In the genomic region with DNA sequence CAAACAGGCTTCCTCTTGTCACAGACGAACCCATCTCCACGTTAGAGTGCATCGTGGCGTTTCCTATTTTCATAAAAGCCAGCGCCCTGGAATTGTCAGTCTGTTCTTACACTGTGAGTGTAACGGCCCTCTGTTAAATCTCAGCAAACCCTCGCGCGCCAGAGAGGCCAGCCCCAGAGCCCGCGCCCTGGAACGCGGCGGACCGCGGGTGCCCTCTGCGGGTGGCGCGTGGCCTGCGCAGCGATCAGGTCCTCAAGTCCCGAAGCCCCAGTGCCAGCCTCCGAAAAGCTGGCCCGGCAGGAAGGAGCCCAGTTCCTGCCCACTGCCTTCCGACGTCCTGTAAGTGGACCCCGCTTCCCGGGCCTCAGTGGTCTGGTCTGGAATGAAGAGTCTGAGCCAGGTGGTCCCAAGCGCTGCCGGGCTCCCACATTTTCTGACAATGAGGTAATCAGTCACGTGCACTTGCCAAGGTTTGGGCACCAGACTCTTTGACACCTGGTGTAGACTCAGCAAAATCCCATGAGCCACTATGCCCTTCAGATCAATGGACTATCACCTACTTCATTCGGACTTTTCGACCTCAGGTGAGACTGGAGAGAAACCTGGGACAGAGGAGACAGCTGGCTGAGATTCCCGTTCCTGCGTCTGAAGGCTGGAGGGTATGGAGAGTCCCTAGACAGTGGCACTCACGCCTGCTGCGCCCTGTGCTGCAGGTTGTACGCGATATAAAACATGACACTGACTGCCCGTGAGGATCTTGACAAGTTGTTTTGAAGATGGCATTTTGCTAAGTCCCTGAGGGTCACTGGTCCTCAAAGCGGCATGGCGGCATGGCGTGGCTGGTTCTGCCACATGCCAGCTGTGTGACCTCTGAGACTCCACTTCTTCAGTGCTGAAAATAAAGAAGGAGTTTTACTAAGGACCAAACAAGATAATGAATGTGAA, we compare ENCODE assay signal across 8 cellular contexts.
DNase-seq lines count a peak whose midpoint lies in the region; ATAC-seq and TF ChIP-seq lines count a peak whose summit lies in the region.

No MANE protein-coding gene starts in this region.

- H3K27ac Mint-ChIP-seq in activated naive CD8-positive, alpha-beta T cell: peak overlapping the region; percentile 11

- no peaks in the 10 kb centered on the region for H3K9me3 Mint-ChIP-seq in activated naive CD8-positive, alpha-beta T cell (ENCODE audit: low read depth)

- TF ChIP-seq CTCF in KMS-11 (conservative IDR thresholded peaks at IDR 0.05; ENCODE audit: low read depth, low read length) (peak; percentile 84), upper lobe of left lung (IDR thresholded peaks at IDR 0.05) (peak; percentile 88 to 95 (median 90))

- peaks cover 9% of the 10 kb centered on the region for H3K4me1 ChIP-seq in KMS-11 (ENCODE audit: low read depth, poor library complexity, severe bottlenecking)
- peaks cover 14 to 17% (median 17%) of the 10 kb centered on the region in 4 donors for H3K4me1 ChIP-seq in upper lobe of left lung

- peak overlapping the region; percentile 87 for H3K9ac ChIP-seq in KMS-11

- H3K4me1 Mint-ChIP-seq in activated naive CD8-positive, alpha-beta T cell (ENCODE audit: low read depth): peaks cover 11% of the 10 kb centered on the region

- H3K79me2 ChIP-seq in KMS-11 (ENCODE audit: insufficient read depth, low read depth): no peaks in the 10 kb centered on the region

- no peak for TF ChIP-seq EP300 in upper lobe of left lung (IDR thresholded peaks at IDR 0.05)

- H3K27me3 ChIP-seq in KMS-11 (ENCODE audit: insufficient read depth, low read depth): no peaks in the 10 kb centered on the region
- H3K27me3 ChIP-seq in upper lobe of left lung: peaks cover 0 to 5% (median 0%) of the 10 kb centered on the region in 4 donors

- no peaks in the 10 kb centered on the region for H4K20me1 ChIP-seq in KMS-11 (ENCODE audit: insufficient read depth)

- no peaks in the 10 kb centered on the region for H3K36me3 Mint-ChIP-seq in activated naive CD8-positive, alpha-beta T cell

- H3K4me3 ChIP-seq in KMS-11 (IDR thresholded peaks at IDR 0.05; ENCODE audit: insufficient read depth, low read depth, low read length) (peak overlapping the region; percentile 66), upper lobe of left lung (peak overlapping the region in 3 of 4 donors; percentile 48 to 66 (median 65))

- ATAC-seq in GM21786 (IDR thresholded peaks at IDR 0.05; ENCODE audit: unreplicated experiment) (peak; percentile 75), SK-N-SH treated with all-trans-retinoic acid at 6 μM for 48 hours (peak; percentile 91), upper lobe of left lung (ENCODE audit: low FRiP score in 2 of 2) (peak; percentile 93 to 96)

- H3K27ac ChIP-seq in KMS-11 (peak overlapping the region; percentile 53), upper lobe of left lung (peak overlapping the region in 2 of 4 donors; percentile 7 to 74)

- WGBS in upper lobe of left lung, 2 donors: 34% methylated on average over 27 to 31 of the region's 43 CpGs

- no peak for TF ChIP-seq POLR2A in upper lobe of left lung (IDR thresholded peaks at IDR 0.05)

- peak overlapping the region; percentile 99 for H2AFZ ChIP-seq in KMS-11 (ENCODE audit: low read depth)

- peaks cover 34% of the 10 kb centered on the region for H3K27me3 Mint-ChIP-seq in activated naive CD8-positive, alpha-beta T cell

- H3K4me2 ChIP-seq in KMS-11: peak overlapping the region; percentile 83

- intact Hi-C loops in cardiac septum (cut with DNase I) (loop anchor here (1.0 to 10.0 kb wide), 4 partner anchors 121 to 481 kb away; no protein-coding TSS in a partner anchor), posterior cingulate gyrus (cut with DNase I) (loop anchor here (1.0 to 2.0 kb wide), 3 partner anchors 205 to 481 kb away; no protein-coding TSS in a partner anchor)

- DNase-seq in EL: peak; percentile 84
- peak; percentile 80 for DNase-seq in cardiac septum (ENCODE audit: low spot score)
- peak; percentile 69 to 97 (median 84) for DNase-seq in posterior cingulate gyrus
- DNase-seq in upper lobe of left lung: peak; percentile 83 to 97

- H3K36me3 ChIP-seq in KMS-11 (ENCODE audit: insufficient read depth) (no peaks in the 10 kb centered on the region), upper lobe of left lung (no peaks in the 10 kb centered on the region)

- H3K9me3 ChIP-seq in upper lobe of left lung: no peaks in the 10 kb centered on the region

- peak overlapping the region; percentile 88 for H3K4me3 Mint-ChIP-seq in activated naive CD8-positive, alpha-beta T cell

TF ChIP-seq in SK-N-SH treated with all-trans-retinoic acid at 6 μM for 48 hours, 23 proteins besides CTCF, POLR2A, EP300 and RAD21:
- no peak for TF ChIP-seq PPARA (CRISPR knock-in tag; IDR thresholded peaks at IDR 0.05; ENCODE audit: borderline replicate concordance)
- TF ChIP-seq, protein P1, sequence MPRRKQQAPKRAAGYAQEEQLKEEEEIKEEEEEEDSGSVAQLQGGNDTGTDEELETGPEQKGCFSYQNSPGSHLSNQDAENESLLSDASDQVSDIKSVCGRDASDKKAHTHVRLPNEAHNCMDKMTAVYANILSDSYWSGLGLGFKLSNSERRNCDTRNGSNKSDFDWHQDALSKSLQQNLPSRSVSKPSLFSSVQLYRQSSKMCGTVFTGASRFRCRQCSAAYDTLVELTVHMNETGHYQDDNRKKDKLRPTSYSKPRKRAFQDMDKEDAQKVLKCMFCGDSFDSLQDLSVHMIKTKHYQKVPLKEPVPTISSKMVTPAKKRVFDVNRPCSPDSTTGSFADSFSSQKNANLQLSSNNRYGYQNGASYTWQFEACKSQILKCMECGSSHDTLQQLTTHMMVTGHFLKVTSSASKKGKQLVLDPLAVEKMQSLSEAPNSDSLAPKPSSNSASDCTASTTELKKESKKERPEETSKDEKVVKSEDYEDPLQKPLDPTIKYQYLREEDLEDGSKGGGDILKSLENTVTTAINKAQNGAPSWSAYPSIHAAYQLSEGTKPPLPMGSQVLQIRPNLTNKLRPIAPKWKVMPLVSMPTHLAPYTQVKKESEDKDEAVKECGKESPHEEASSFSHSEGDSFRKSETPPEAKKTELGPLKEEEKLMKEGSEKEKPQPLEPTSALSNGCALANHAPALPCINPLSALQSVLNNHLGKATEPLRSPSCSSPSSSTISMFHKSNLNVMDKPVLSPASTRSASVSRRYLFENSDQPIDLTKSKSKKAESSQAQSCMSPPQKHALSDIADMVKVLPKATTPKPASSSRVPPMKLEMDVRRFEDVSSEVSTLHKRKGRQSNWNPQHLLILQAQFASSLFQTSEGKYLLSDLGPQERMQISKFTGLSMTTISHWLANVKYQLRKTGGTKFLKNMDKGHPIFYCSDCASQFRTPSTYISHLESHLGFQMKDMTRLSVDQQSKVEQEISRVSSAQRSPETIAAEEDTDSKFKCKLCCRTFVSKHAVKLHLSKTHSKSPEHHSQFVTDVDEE (CRISPR knock-in tag; IDR thresholded peaks at IDR 0.05): no peak
- TF ChIP-seq ZC3H10 (CRISPR knock-in tag; IDR thresholded peaks at IDR 0.05): no peak
- TF ChIP-seq, protein P2, sequence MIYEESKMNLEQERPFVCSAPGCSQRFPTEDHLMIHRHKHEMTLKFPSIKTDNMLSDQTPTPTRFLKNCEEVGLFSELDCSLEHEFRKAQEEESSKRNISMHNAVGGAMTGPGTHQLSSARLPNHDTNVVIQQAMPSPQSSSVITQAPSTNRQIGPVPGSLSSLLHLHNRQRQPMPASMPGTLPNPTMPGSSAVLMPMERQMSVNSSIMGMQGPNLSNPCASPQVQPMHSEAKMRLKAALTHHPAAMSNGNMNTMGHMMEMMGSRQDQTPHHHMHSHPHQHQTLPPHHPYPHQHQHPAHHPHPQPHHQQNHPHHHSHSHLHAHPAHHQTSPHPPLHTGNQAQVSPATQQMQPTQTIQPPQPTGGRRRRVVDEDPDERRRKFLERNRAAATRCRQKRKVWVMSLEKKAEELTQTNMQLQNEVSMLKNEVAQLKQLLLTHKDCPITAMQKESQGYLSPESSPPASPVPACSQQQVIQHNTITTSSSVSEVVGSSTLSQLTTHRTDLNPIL (CRISPR knock-in tag; IDR thresholded peaks at IDR 0.05; ENCODE audit: low read depth): no peak
- TF ChIP-seq BACH2 (CRISPR knock-in tag; IDR thresholded peaks at IDR 0.05; ENCODE audit: borderline replicate concordance): no peak
- no peak for TF ChIP-seq TOX (CRISPR knock-in tag; IDR thresholded peaks at IDR 0.05; ENCODE audit: borderline replicate concordance)
- no peak for TF ChIP-seq OSR1 (CRISPR knock-in tag; IDR thresholded peaks at IDR 0.05)
- TF ChIP-seq CSDC2 (CRISPR knock-in tag; IDR thresholded peaks at IDR 0.05): no peak
- TF ChIP-seq, protein P3, sequence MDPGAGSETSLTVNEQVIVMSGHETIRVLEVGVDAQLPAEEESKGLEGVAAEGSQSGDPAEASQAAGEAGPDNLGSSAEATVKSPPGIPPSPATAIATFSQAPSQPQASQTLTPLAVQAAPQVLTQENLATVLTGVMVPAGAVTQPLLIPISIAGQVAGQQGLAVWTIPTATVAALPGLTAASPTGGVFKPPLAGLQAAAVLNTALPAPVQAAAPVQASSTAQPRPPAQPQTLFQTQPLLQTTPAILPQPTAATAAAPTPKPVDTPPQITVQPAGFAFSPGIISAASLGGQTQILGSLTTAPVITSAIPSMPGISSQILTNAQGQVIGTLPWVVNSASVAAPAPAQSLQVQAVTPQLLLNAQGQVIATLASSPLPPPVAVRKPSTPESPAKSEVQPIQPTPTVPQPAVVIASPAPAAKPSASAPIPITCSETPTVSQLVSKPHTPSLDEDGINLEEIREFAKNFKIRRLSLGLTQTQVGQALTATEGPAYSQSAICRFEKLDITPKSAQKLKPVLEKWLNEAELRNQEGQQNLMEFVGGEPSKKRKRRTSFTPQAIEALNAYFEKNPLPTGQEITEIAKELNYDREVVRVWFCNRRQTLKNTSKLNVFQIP (CRISPR knock-in tag; IDR thresholded peaks at IDR 0.05; ENCODE audit: borderline replicate concordance, low read depth): no peak
- TF ChIP-seq ZNF8 (CRISPR knock-in tag; IDR thresholded peaks at IDR 0.05): no peak
- TF ChIP-seq TCF4 (CRISPR knock-in tag; IDR thresholded peaks at IDR 0.05; ENCODE audit: borderline replicate concordance): no peak
